8 cellular contexts compared by ENCODE assay signal in genomic region chr10:119595134-119595714, GRCh38. TPM values are rescaled to one million over a fixed set of nuclear protein-coding genes. Genes with fewer than 3 reads are reported as not detected.
DNase-seq lines count a peak whose midpoint lies in the region; ATAC-seq lines count a peak whose summit lies in the region.

No MANE protein-coding gene starts in this region.

- H3K4me1 ChIP-seq in iPS-20b (ENCODE audit: insufficient read depth, low read length), result peaks cover 17% of the 10 kb centered on the region

- H3K9ac ChIP-seq in iPS-20b (ENCODE audit: low read depth, low read length), result peak overlapping the region; percentile 99

- DNase-seq in activated T-cell treated with anti-CD3 and anti-CD28 coated beads, Interleukin-2, amount 50 U/mL, for 4 hours, result no peak
- no peak for DNase-seq in activated T-cell treated with anti-CD3 and anti-CD28 coated beads, Interleukin-2, amount 50 U/mL, for 1 hour
- DNase-seq in substantia nigra (lab: John Stamatoyannopoulos, UW) (no peak), NCI-H1694 (lab: John Stamatoyannopoulos, UW) (no peak), H4 (ENCODE audit: low spot score) (no peak)

- H3K9me3 Mint-ChIP-seq in activated T-cell treated with anti-CD3 and anti-CD28 coated beads, Interleukin-2, amount 50 U/mL, for 4 hours, result no peaks in the 10 kb centered on the region
- H3K9me3 Mint-ChIP-seq in activated T-helper 17 cell treated with anti-CD3 and anti-CD28 coated beads, Interleukin-2, amount 50 U/mL, for 72 hours, result no peaks in the 10 kb centered on the region

- no peaks in the 10 kb centered on the region for H3K27me3 Mint-ChIP-seq in activated T-cell treated with anti-CD3 and anti-CD28 coated beads, Interleukin-2, amount 50 U/mL, for 4 hours (ENCODE audit: low read depth)
- no peaks in the 10 kb centered on the region for H3K27me3 Mint-ChIP-seq in activated T-helper 17 cell treated with anti-CD3 and anti-CD28 coated beads, Interleukin-2, amount 50 U/mL, for 72 hours

- H3K27ac Mint-ChIP-seq in activated T-helper 17 cell treated with anti-CD3 and anti-CD28 coated beads, Interleukin-2, amount 50 U/mL, for 72 hours, result peak overlapping the region; percentile 81

- no peak for ATAC-seq in activated T-cell treated with anti-CD3 and anti-CD28 coated beads, Interleukin-2, amount 50 U/mL, for 4 hours
- no peak for ATAC-seq in activated T-helper 17 cell treated with anti-CD3 and anti-CD28 coated beads, Interleukin-2, amount 50 U/mL, for 72 hours (replicated peaks)
- ATAC-seq in GM18873 (IDR thresholded peaks at IDR 0.05; ENCODE audit: low FRiP score, unreplicated experiment), result no peak

- H3K27me3 ChIP-seq in iPS-20b (ENCODE audit: insufficient read depth, low read length), result no peaks in the 10 kb centered on the region

- peak overlapping the region; percentile 94 for H3K4me3 Mint-ChIP-seq in activated T-cell treated with anti-CD3 and anti-CD28 coated beads, Interleukin-2, amount 50 U/mL, for 4 hours
- H3K4me3 Mint-ChIP-seq in activated T-helper 17 cell treated with anti-CD3 and anti-CD28 coated beads, Interleukin-2, amount 50 U/mL, for 72 hours, result peak overlapping the region; percentile 85

- peaks cover 24% of the 10 kb centered on the region for H3K36me3 ChIP-seq in iPS-20b (ENCODE audit: insufficient read depth, low read depth, low read length)

- peaks cover 53% of the 10 kb centered on the region for H3K4me1 Mint-ChIP-seq in activated T-cell treated with anti-CD3 and anti-CD28 coated beads, Interleukin-2, amount 50 U/mL, for 4 hours (ENCODE audit: low read depth)
- peaks cover 38% of the 10 kb centered on the region for H3K4me1 Mint-ChIP-seq in activated T-helper 17 cell treated with anti-CD3 and anti-CD28 coated beads, Interleukin-2, amount 50 U/mL, for 72 hours

- H3K9me3 ChIP-seq in iPS-20b (ENCODE audit: insufficient read depth, low read depth, low read length), result peaks cover 6% of the 10 kb centered on the region

- H3K27ac ChIP-seq in iPS-20b (ENCODE audit: low read length) (peak overlapping the region; percentile 15), substantia nigra (ENCODE audit: low read depth, low read length, poor library complexity, severe bottlenecking) (peak overlapping the region; percentile 98)

- peaks cover 20% of the 10 kb centered on the region for H3K36me3 Mint-ChIP-seq in activated T-cell treated with anti-CD3 and anti-CD28 coated beads, Interleukin-2, amount 50 U/mL, for 4 hours (ENCODE audit: insufficient read depth)
- peaks cover 82% of the 10 kb centered on the region for H3K36me3 Mint-ChIP-seq in activated T-helper 17 cell treated with anti-CD3 and anti-CD28 coated beads, Interleukin-2, amount 50 U/mL, for 72 hours (ENCODE audit: low read depth)

- peak overlapping the region; percentile 87 for H3K4me3 ChIP-seq in iPS-20b (ENCODE audit: low read length)

RNA-seq across cellular contexts. Expression of gene TIAL1, which starts 1.5 kb away (rescaled TPM):
- total RNA-seq in activated T-cell treated with anti-CD3 and anti-CD28 coated beads, Interleukin-2, amount 50 U/mL, for 4 hours, result 100 to 1,000 TPM; 177 TPM
- 100 to 1,000 TPM; 195 to 202 TPM for total RNA-seq in activated T-helper 17 cell treated with anti-CD3 and anti-CD28 coated beads, Interleukin-2, amount 50 U/mL, for 72 hours
- 37.9 and 51.4 TPM in 2 replicates for total RNA-seq in H4 (2014; rRNA removed; shearing (Covaris generic))

RNA-seq across cellular contexts. Expression of gene RGS10, which starts 52.7 kb away (rescaled TPM):
- 100 to 1,000 TPM; 116 to 163 (median 137) TPM for total RNA-seq in activated T-cell treated with anti-CD3 and anti-CD28 coated beads, Interleukin-2, amount 50 U/mL, for 4 hours
- 10 to 100 TPM; 85.2 to 87.7 TPM for total RNA-seq in activated T-helper 17 cell treated with anti-CD3 and anti-CD28 coated beads, Interleukin-2, amount 50 U/mL, for 72 hours
- 28.7 and 36.2 TPM in 2 replicates for total RNA-seq in H4 (2014; rRNA removed; shearing (Covaris generic))

RNA-seq across cellular contexts. Expression of gene BAG3, which starts 56.0 kb away (rescaled TPM):
- total RNA-seq in activated T-cell treated with anti-CD3 and anti-CD28 coated beads, Interleukin-2, amount 50 U/mL, for 4 hours, result 10 to 100 TPM; 14.7 to 21.6 (median 15.8) TPM
- 10 to 100 TPM; 24.7 to 26.6 TPM for total RNA-seq in activated T-helper 17 cell treated with anti-CD3 and anti-CD28 coated beads, Interleukin-2, amount 50 U/mL, for 72 hours
- 8.8 and 10.7 TPM in 2 replicates for total RNA-seq in H4 (2014; rRNA removed; shearing (Covaris generic))
